15 cellular contexts compared by ENCODE assay signal in genomic region chr7:69953319-69954067, GRCh38.
DNase-seq lines count a peak whose midpoint lies in the region; ATAC-seq and TF ChIP-seq lines count a peak whose summit lies in the region.
"Had no signal": no experiment of that assay in that cellular context is flagged by ENCODE, and none has a peak within 500 bp of the region (broad histone marks: within the 10 kb centered on the region; RNA-seq: fewer than 3 reads in every experiment).

No MANE protein-coding gene starts in this region.

- H3K27ac Mint-ChIP-seq in Calu3 (ENCODE audit: unreplicated experiment): no peak overlapping the region
- H3K27ac Mint-ChIP-seq in effector memory CD8-positive, alpha-beta T cell: no peak overlapping the region
- H3K27ac Mint-ChIP-seq: activated naive CD4-positive, alpha-beta T cell treated with anti-CD3 and anti-CD28 coated beads, Interleukin-2, amount 50 U/mL, for 24 hours had no signal

- DNase-seq in DMS79 (lab: John Stamatoyannopoulos, UW): peak; percentile 87
- DNase-seq in NCI-H69 (lab: John Stamatoyannopoulos, UW): peak; percentile 50
- DNase-seq in mucosa of descending colon: no peak
- DNase-seq in AG08395 (ENCODE audit: low spot score): no peak
- no peak for DNase-seq in Calu3
- DNase-seq in effector memory CD8-positive, alpha-beta T cell: no peak
- no peak for DNase-seq in activated CD8-positive, alpha-beta memory T cell treated with anti-CD3 and anti-CD28 coated beads, Interleukin-2, amount 50 U/mL, for 4 hours
- DNase-seq: GOT3, IMR-90, midbrain, NCI-H2029, OCI-M1, T-helper 9 cell had no signal

- BruUV-seq in Calu3 (replicated peaks; lab: Mats Ljungman, UMichigan): no TSS peak

- no peaks in the 10 kb centered on the region for H3K4me1 Mint-ChIP-seq in Calu3 (ENCODE audit: low read depth, unreplicated experiment)
- no peaks in the 10 kb centered on the region for H3K4me1 Mint-ChIP-seq in effector memory CD8-positive, alpha-beta T cell (ENCODE audit: low read depth in 2 of 2)
- H3K4me1 Mint-ChIP-seq: activated naive CD4-positive, alpha-beta T cell treated with anti-CD3 and anti-CD28 coated beads, Interleukin-2, amount 50 U/mL, for 24 hours had no signal

- ATAC-seq in GM21576 (IDR thresholded peaks at IDR 0.05; ENCODE audit: unreplicated experiment) (peak; percentile 64), mucosa of descending colon (peak; percentile 34)
- no peak for ATAC-seq in effector memory CD8-positive, alpha-beta T cell (replicated peaks)

- H3K36me3 ChIP-seq in mucosa of descending colon (ENCODE audit: low read depth): no peaks in the 10 kb centered on the region

- H3K4me1 ChIP-seq in mucosa of descending colon (ENCODE audit: low read depth): no peaks in the 10 kb centered on the region

- no peaks in the 10 kb centered on the region for H3K36me3 Mint-ChIP-seq in Calu3 (ENCODE audit: insufficient read depth, unreplicated experiment)
- H3K36me3 Mint-ChIP-seq in effector memory CD8-positive, alpha-beta T cell (ENCODE audit: insufficient read depth): no peaks in the 10 kb centered on the region
- H3K36me3 Mint-ChIP-seq: activated naive CD4-positive, alpha-beta T cell treated with anti-CD3 and anti-CD28 coated beads, Interleukin-2, amount 50 U/mL, for 24 hours had no signal

- TF ChIP-seq CTCF in mucosa of descending colon (IDR thresholded peaks at IDR 0.05) (no peak), Calu3 (IDR thresholded peaks at IDR 0.05; ENCODE audit: unreplicated experiment) (no peak)

- H3K9me3 ChIP-seq in mucosa of descending colon: no peaks in the 10 kb centered on the region

- no peaks in the 10 kb centered on the region for H3K27me3 Mint-ChIP-seq in Calu3 (ENCODE audit: unreplicated experiment)
- H3K27me3 Mint-ChIP-seq in effector memory CD8-positive, alpha-beta T cell: no peaks in the 10 kb centered on the region
- H3K27me3 Mint-ChIP-seq: activated naive CD4-positive, alpha-beta T cell treated with anti-CD3 and anti-CD28 coated beads, Interleukin-2, amount 50 U/mL, for 24 hours had no signal

- H3K4me3 ChIP-seq in mucosa of descending colon: no peak overlapping the region

- CTCF ChIA-PET in Calu3 (lab: Charles Lee): no interaction called here

- no peaks in the 10 kb centered on the region for H3K9me3 Mint-ChIP-seq in Calu3 (ENCODE audit: low read depth, unreplicated experiment)
- H3K9me3 Mint-ChIP-seq in effector memory CD8-positive, alpha-beta T cell: no peaks in the 10 kb centered on the region
- H3K9me3 Mint-ChIP-seq: activated naive CD4-positive, alpha-beta T cell treated with anti-CD3 and anti-CD28 coated beads, Interleukin-2, amount 50 U/mL, for 24 hours had no signal

- intact Hi-C loops in mucosa of descending colon (cut with DNase I, micrococcal nuclease) (no loop called here), Calu3 (cut with micrococcal nuclease; ENCODE audit: unreplicated experiment) (no loop called here)

- no peak overlapping the region for H3K4me3 Mint-ChIP-seq in Calu3 (ENCODE audit: low read depth, unreplicated experiment)
- no peak overlapping the region for H3K4me3 Mint-ChIP-seq in effector memory CD8-positive, alpha-beta T cell
- H3K4me3 Mint-ChIP-seq: activated naive CD4-positive, alpha-beta T cell treated with anti-CD3 and anti-CD28 coated beads, Interleukin-2, amount 50 U/mL, for 24 hours had no signal

Comparison
In these comparisons a context has a peak if more than half of its experiments do, and no peak if none do; other contexts are left out.
1. DNase-seq: peak in DMS79 (single experiment) and NCI-H69 (single experiment); none in mucosa of descending colon (0 of 3), AG08395 (single experiment), Calu3 (single experiment), effector memory CD8-positive, alpha-beta T cell (0 of 3) and activated CD8-positive, alpha-beta memory T cell treated with anti-CD3 and anti-CD28 coated beads, Interleukin-2, amount 50 U/mL, for 4 hours (single experiment).